In the genomic region with DNA sequence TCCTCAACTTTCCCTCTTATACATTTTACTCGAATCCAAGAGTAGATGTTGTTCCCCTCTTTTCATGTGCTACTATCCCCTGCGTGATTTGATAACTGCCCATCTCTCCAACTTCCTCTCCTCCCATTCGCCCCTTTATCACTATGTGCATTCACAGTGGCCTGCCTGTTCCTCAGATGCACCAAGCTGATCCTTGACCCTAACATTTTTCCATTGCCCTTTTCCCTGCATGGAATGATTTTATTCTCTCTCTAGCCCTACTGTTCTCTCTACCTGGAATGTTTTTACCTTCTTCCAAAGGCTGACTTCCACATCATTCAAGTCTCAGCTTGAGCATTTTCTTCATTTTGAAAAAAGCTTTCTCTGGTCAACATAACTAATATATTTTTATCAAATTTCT, we compare ENCODE assay signal across 2 cellular contexts.
TF ChIP-seq lines count a peak whose summit lies in the region.

No MANE protein-coding gene starts in this region.

TF ChIP-seq in GM23338, 12 proteins besides CTCF, POLR2A, EP300 and RAD21:
- no peak for TF ChIP-seq STAT1 (IDR thresholded peaks at IDR 0.05; ENCODE audit: unreplicated experiment)
- TF ChIP-seq, protein P1, sequence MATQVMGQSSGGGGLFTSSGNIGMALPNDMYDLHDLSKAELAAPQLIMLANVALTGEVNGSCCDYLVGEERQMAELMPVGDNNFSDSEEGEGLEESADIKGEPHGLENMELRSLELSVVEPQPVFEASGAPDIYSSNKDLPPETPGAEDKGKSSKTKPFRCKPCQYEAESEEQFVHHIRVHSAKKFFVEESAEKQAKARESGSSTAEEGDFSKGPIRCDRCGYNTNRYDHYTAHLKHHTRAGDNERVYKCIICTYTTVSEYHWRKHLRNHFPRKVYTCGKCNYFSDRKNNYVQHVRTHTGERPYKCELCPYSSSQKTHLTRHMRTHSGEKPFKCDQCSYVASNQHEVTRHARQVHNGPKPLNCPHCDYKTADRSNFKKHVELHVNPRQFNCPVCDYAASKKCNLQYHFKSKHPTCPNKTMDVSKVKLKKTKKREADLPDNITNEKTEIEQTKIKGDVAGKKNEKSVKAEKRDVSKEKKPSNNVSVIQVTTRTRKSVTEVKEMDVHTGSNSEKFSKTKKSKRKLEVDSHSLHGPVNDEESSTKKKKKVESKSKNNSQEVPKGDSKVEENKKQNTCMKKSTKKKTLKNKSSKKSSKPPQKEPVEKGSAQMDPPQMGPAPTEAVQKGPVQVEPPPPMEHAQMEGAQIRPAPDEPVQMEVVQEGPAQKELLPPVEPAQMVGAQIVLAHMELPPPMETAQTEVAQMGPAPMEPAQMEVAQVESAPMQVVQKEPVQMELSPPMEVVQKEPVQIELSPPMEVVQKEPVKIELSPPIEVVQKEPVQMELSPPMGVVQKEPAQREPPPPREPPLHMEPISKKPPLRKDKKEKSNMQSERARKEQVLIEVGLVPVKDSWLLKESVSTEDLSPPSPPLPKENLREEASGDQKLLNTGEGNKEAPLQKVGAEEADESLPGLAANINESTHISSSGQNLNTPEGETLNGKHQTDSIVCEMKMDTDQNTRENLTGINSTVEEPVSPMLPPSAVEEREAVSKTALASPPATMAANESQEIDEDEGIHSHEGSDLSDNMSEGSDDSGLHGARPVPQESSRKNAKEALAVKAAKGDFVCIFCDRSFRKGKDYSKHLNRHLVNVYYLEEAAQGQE (IDR thresholded peaks at IDR 0.05; ENCODE audit: unreplicated experiment): no peak
TF ChIP-seq in GM23338: peak in this region for 0.

TF ChIP-seq in HepG2, 621 proteins besides CTCF, POLR2A, EP300 and RAD21:
- TF ChIP-seq REPIN1 (CRISPR knock-in tag; IDR thresholded peaks at IDR 0.05; ENCODE audit: borderline replicate concordance, low read depth): no peak
- TF ChIP-seq JUNB (CRISPR knock-in tag; IDR thresholded peaks at IDR 0.05; ENCODE audit: borderline replicate concordance): 0 out of 2 replicates have a peak, but pooled peaks have one; percentile 15
